In the genomic region with DNA sequence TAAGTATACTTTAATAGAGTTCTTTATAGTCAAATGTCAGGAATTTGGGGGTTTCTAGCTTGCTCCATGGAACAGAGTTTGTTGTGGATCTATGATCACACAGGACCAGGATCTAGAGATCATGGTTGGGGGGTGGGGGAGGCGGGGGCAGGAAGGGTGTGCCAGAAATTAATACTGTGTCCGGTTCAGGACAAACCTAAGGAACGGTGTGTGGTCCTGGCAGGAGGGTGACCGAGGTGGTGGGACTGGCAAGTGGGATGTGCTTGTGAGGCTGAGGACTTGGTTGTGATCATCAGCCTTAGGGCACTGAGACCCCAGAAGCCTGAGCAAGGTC, we compare ENCODE assay signal across 9 cellular contexts. TPM values are rescaled to one million over a fixed set of nuclear protein-coding genes. Genes with fewer than 3 reads are reported as not detected.
DNase-seq lines count a peak whose midpoint lies in the region; ATAC-seq and TF ChIP-seq lines count a peak whose summit lies in the region.
"Had no signal": no experiment of that assay in that cellular context is flagged by ENCODE, and none has a peak within 500 bp of the region (broad histone marks: within the 10 kb centered on the region; RNA-seq: fewer than 3 reads in every experiment).

No MANE protein-coding gene starts in this region.

- peak overlapping the region; percentile 71 for H3K4me3 Mint-ChIP-seq in Caco-2 (ENCODE audit: unreplicated experiment)

- CTCF ChIA-PET in Caco-2 (lab: Charles Lee) (no interaction called here), SK-N-SH (lab: Yijun Ruan, JAX) (interaction anchor here (0.7 to 1.8 kb wide), 8 partner anchors 11 to 237 kb away, joined by 3 to 6 read pairs (median 3); partner anchors contain the start of gene GSTA4)

- H3K4me2 ChIP-seq in SK-N-SH: peak overlapping the region; percentile 64
- H3K4me2 ChIP-seq in parathyroid adenoma (ENCODE audit: low read length): peak overlapping the region; percentile 83

- H4K20me1 ChIP-seq in SK-N-SH (ENCODE audit: insufficient read depth): no peaks in the 10 kb centered on the region

- no TSS peak for BruUV-seq in Caco-2 (replicated peaks; lab: Mats Ljungman, UMichigan)

- 0 out of 2 replicates have a peak, but pooled peaks cover 9% of the 10 kb centered on the region for H3K4me1 ChIP-seq in Caco-2
- H3K4me1 ChIP-seq in SK-N-SH (ENCODE audit: control insufficient read depth in 1 of 2, insufficient read depth in 2 of 2, low read depth in 1 of 2, low read length in 1 of 2): peaks cover 2 to 7% of the 10 kb centered on the region in 2 experiments; a peak in 2 of 4 replicates
- peaks cover 0 to 11% (median 3%) of the 10 kb centered on the region in 3 donors for H3K4me1 ChIP-seq in esophagus squamous epithelium
- peaks cover 7% of the 10 kb centered on the region for H3K4me1 ChIP-seq in parathyroid adenoma

- DNase-seq in Caco-2 (no peak), SK-N-SH (no peak), esophagus squamous epithelium (lab: John Stamatoyannopoulos, UW) (no peak), occipital lobe (lab: John Stamatoyannopoulos, UW) (no peak), DMS 273 (lab: John Stamatoyannopoulos, UW; ENCODE audit: unreplicated experiment) (no peak)

- H3K9ac ChIP-seq in SK-N-SH (no peak overlapping the region), parathyroid adenoma (no peak overlapping the region)

- H3K79me2 ChIP-seq in SK-N-SH (ENCODE audit: insufficient read depth) (no peaks in the 10 kb centered on the region), parathyroid adenoma (no peaks in the 10 kb centered on the region)

- WGBS in SK-N-SH (ENCODE audit: low lambda C conversion rate): 13% methylated on average over 3 of the region's 4 CpGs
- 38 to 47% methylated on average over 3 of the region's 4 CpGs for WGBS in esophagus squamous epithelium, 2 donors

- ATAC-seq in HG02678 (IDR thresholded peaks at IDR 0.05; ENCODE audit: unreplicated experiment): no peak
- ATAC-seq in GM18511 (IDR thresholded peaks at IDR 0.05; ENCODE audit: unreplicated experiment): no peak

- POLR2A ChIA-PET in Caco-2 (lab: Charles Lee) (no interaction called here), SK-N-SH (lab: Yijun Ruan, JAX) (no interaction called here)

- H3K27ac ChIP-seq in SK-N-SH (ENCODE audit: low read depth in 2 of 2, low read length in 1 of 2): no peak overlapping the region
- peak overlapping the region; percentile 80 to 88 (median 83) for H3K27ac ChIP-seq in esophagus squamous epithelium
- H3K27ac ChIP-seq in parathyroid adenoma: no peak overlapping the region

- intact Hi-C loops in Caco-2 (cut with micrococcal nuclease; ENCODE audit: unreplicated experiment): loop anchor here (5.0 kb wide), 1 partner anchor 44 kb away; no protein-coding TSS in a partner anchor
- intact Hi-C loops in esophagus squamous epithelium (cut with DNase I): loop anchor here (10.0 kb wide), 2 partner anchors 103 to 173 kb away; no protein-coding TSS in a partner anchor

- H3K9me3 ChIP-seq in Caco-2 (no peaks in the 10 kb centered on the region), SK-N-SH (no peaks in the 10 kb centered on the region), esophagus squamous epithelium (no peaks in the 10 kb centered on the region), parathyroid adenoma (ENCODE audit: control insufficient read depth, low read length) (no peaks in the 10 kb centered on the region)

- H3K9me3 Mint-ChIP-seq in Caco-2 (ENCODE audit: unreplicated experiment): no peaks in the 10 kb centered on the region

- H3K27ac Mint-ChIP-seq in Caco-2 (ENCODE audit: unreplicated experiment): peak overlapping the region; percentile 85

- no peaks in the 10 kb centered on the region for H3K27me3 Mint-ChIP-seq in Caco-2 (ENCODE audit: insufficient read depth, unreplicated experiment)

- no peak for TF ChIP-seq CTCF in Caco-2 (IDR thresholded peaks at IDR 0.05; ENCODE audit: insufficient read depth in 1 of 2, low read depth in 1 of 2, low read length in 1 of 2, severe bottlenecking in 1 of 2, unreplicated experiment in 1 of 2)
- no peak for TF ChIP-seq CTCF in SK-N-SH (IDR thresholded peaks at IDR 0.05)
- TF ChIP-seq CTCF in esophagus squamous epithelium (IDR thresholded peaks at IDR 0.05): no peak
- TF ChIP-seq CTCF in parathyroid adenoma (IDR thresholded peaks at IDR 0.05): no peak

- H3K27me3 ChIP-seq in Caco-2 (replicated peaks; ENCODE audit: control insufficient read depth, insufficient read depth, low read length) (no peaks in the 10 kb centered on the region), SK-N-SH (ENCODE audit: insufficient read depth) (no peaks in the 10 kb centered on the region), esophagus squamous epithelium (no peaks in the 10 kb centered on the region), parathyroid adenoma (ENCODE audit: control insufficient read depth, insufficient read depth, low read length) (no peaks in the 10 kb centered on the region)

- TF ChIP-seq POLR2A in esophagus squamous epithelium (IDR thresholded peaks at IDR 0.05): no peak

- peak overlapping the region; percentile 48 for H3K4me3 ChIP-seq in Caco-2 (ENCODE audit: low read depth, low read length)
- H3K4me3 ChIP-seq in SK-N-SH (ENCODE audit: low read depth in 2 of 2, low read length in 1 of 2): peak overlapping the region; percentile 55 to 64
- peak overlapping the region; percentile 30 to 76 (median 54) for H3K4me3 ChIP-seq in esophagus squamous epithelium
- H3K4me3 ChIP-seq in parathyroid adenoma (ENCODE audit: low read depth, low read length): peak overlapping the region; percentile 71

- TF ChIP-seq RAD21 in SK-N-SH (IDR thresholded peaks at IDR 0.05; ENCODE audit: low read length): no peak

- H3K36me3 ChIP-seq in Caco-2 (ENCODE audit: control insufficient read depth, insufficient read depth, low read length) (no peaks in the 10 kb centered on the region), SK-N-SH (replicated peaks in 1 of 2; ENCODE audit: control insufficient read depth in 1 of 2, insufficient read depth in 2 of 2, low read length in 1 of 2) (no peaks in the 10 kb centered on the region), esophagus squamous epithelium (no peaks in the 10 kb centered on the region), parathyroid adenoma (ENCODE audit: control insufficient read depth, insufficient read depth, low read length) (no peaks in the 10 kb centered on the region)

- no peaks in the 10 kb centered on the region for H3K9me2 ChIP-seq in SK-N-SH

- no peaks in the 10 kb centered on the region for H3K36me3 Mint-ChIP-seq in Caco-2 (ENCODE audit: insufficient read depth, unreplicated experiment)

- TF ChIP-seq EP300 in SK-N-SH (IDR thresholded peaks at IDR 0.05; ENCODE audit: borderline replicate concordance in 1 of 2, low read depth in 1 of 2, low read length in 1 of 2): no peak

- no peaks in the 10 kb centered on the region for H3K4me1 Mint-ChIP-seq in Caco-2 (ENCODE audit: low read depth, unreplicated experiment)

- no peaks in the 10 kb centered on the region for H3F3A ChIP-seq in SK-N-SH (replicated peaks; ENCODE audit: insufficient read depth)

- H2AFZ ChIP-seq in SK-N-SH (ENCODE audit: low read depth) (peak overlapping the region; percentile 95), parathyroid adenoma (peak overlapping the region; percentile 99)

TF ChIP-seq in SK-N-SH, 30 proteins besides CTCF, POLR2A, EP300 and RAD21 (continues in another document):
- no peak for TF ChIP-seq ZBTB33 (IDR thresholded peaks at IDR 0.05; ENCODE audit: borderline replicate concordance, low read depth)
- TF ChIP-seq, protein P1, sequence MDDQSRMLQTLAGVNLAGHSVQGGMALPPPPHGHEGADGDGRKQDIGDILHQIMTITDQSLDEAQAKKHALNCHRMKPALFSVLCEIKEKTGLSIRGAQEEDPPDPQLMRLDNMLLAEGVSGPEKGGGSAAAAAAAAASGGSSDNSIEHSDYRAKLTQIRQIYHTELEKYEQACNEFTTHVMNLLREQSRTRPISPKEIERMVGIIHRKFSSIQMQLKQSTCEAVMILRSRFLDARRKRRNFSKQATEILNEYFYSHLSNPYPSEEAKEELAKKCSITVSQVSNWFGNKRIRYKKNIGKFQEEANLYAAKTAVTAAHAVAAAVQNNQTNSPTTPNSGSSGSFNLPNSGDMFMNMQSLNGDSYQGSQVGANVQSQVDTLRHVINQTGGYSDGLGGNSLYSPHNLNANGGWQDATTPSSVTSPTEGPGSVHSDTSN (IDR thresholded peaks at IDR 0.05): no peak
- TF ChIP-seq RFX5 (IDR thresholded peaks at IDR 0.05; ENCODE audit: low read length): no peak
- no peak for TF ChIP-seq NFIC (IDR thresholded peaks at IDR 0.05; ENCODE audit: borderline replicate concordance)
- TF ChIP-seq TCF12 (IDR thresholded peaks at IDR 0.05): no peak
- no peak for TF ChIP-seq USF2 (IDR thresholded peaks at IDR 0.05; ENCODE audit: borderline replicate concordance, low read depth, low read length)
- no peak for TF ChIP-seq GABPA (IDR thresholded peaks at IDR 0.05; ENCODE audit: low read depth)
- TF ChIP-seq TEAD4 (IDR thresholded peaks at IDR 0.05; ENCODE audit: borderline replicate concordance, insufficient read depth): no peak
- no peak for TF ChIP-seq RXRA (IDR thresholded peaks at IDR 0.05; ENCODE audit: borderline replicate concordance, low read depth)

RNA-seq across cellular contexts. Expression of gene GSTA3, which starts 27.9 kb away (rescaled TPM):
- not detected in 2 replicates for total RNA-seq in Caco-2 (2022)
- not detected in 2 replicates for polyA plus RNA-seq in SK-N-SH (2012; rRNA removed)
- polyA plus RNA-seq in SK-N-SH (2012; cell fraction: cytosol; rRNA removed): not detected in 2 replicates
- polyA plus RNA-seq in SK-N-SH (2012; cell fraction: nucleus; rRNA removed): not detected in 2 replicates
- not detected for total RNA-seq in esophagus squamous epithelium
- not detected for total RNA-seq in occipital lobe
- total RNA-seq: LHCN-M2 had no signal

RNA-seq across cellular contexts. Expression of gene GSTA5, which starts 41.0 kb away (rescaled TPM):
- not detected in 2 replicates for total RNA-seq in Caco-2 (2022)
- not detected in 2 replicates for polyA plus RNA-seq in SK-N-SH (2012; rRNA removed)
- polyA plus RNA-seq in SK-N-SH (2012; cell fraction: cytosol; rRNA removed): not detected in 2 replicates
- not detected in 2 replicates for polyA plus RNA-seq in SK-N-SH (2012; cell fraction: nucleus; rRNA removed)
- total RNA-seq in esophagus squamous epithelium: not detected
- not detected for total RNA-seq in occipital lobe
- total RNA-seq: LHCN-M2 had no signal

Comparison
In these comparisons a context has a peak if more than half of its experiments do, and no peak if none do; other contexts are left out.
1. H3K27ac ChIP-seq: peak in esophagus squamous epithelium (4 of 4); none in SK-N-SH (0 of 2) and parathyroid adenoma (single experiment).
2. Peak in every context shown above with its lines, with median percentiles within 50 percentile points of each other: H3K4me3 ChIP-seq.